In genomic region chr20:60921021-60921622, GRCh38 we compare ENCODE assay signal across 12 cellular contexts.
DNase-seq lines count a peak whose midpoint lies in the region; ATAC-seq and TF ChIP-seq lines count a peak whose summit lies in the region.
"Had no signal": no experiment of that assay in that cellular context is flagged by ENCODE, and none has a peak within 500 bp of the region (broad histone marks: within the 10 kb centered on the region; RNA-seq: fewer than 3 reads in every experiment).

No MANE protein-coding gene starts in this region.

- TF ChIP-seq POLR2A in HCT116 (IDR thresholded peaks at IDR 0.05; ENCODE audit: borderline replicate concordance, extremely low read depth, insufficient read depth, insufficient read length) = no peak

- H3K79me2 ChIP-seq in DND-41 (ENCODE audit: insufficient read depth, low read length) (no peaks in the 10 kb centered on the region), HCT116 (ENCODE audit: insufficient read depth, low read length) (no peaks in the 10 kb centered on the region)

- H3K36me3 ChIP-seq in DND-41 (ENCODE audit: insufficient read depth, low read length) (no peaks in the 10 kb centered on the region), HCT116 (ENCODE audit: control insufficient read depth in 1 of 2, insufficient read depth in 2 of 2, low read length in 2 of 2) (no peaks in the 10 kb centered on the region)

- TF ChIP-seq CTCF in DND-41 (IDR thresholded peaks at IDR 0.05; ENCODE audit: borderline replicate concordance, extremely low read depth, low read length, poor library complexity, severe bottlenecking) (no peak), HCT116 (IDR thresholded peaks at IDR 0.05 in 2 of 3, conservative IDR thresholded peaks at IDR 0.05 in 1 of 3; ENCODE audit: borderline replicate concordance in 1 of 3, insufficient read depth in 1 of 3, low read depth in 2 of 3, low read length in 2 of 3) (no peak)

- H3K9me2 ChIP-seq in HCT116 (ENCODE audit: insufficient read depth) = no peaks in the 10 kb centered on the region

- H3K4me2 ChIP-seq in DND-41 (ENCODE audit: insufficient read depth, low read length) (no peak overlapping the region), HCT116 (ENCODE audit: low read length) (no peak overlapping the region)

- H4K20me1 ChIP-seq in DND-41 (ENCODE audit: insufficient read depth, low read length) (peaks cover 3% of the 10 kb centered on the region; the same call in 1 of the 2 replicates), HCT116 (ENCODE audit: insufficient read depth) (no peaks in the 10 kb centered on the region)

- POLR2A ChIA-PET in HCT116 (lab: Charles Lee) = no interaction called here

- no TSS peak for BruUV-seq in HCT116 (replicated peaks; lab: Mats Ljungman, UMichigan)

- H3K27me3 ChIP-seq in DND-41 (ENCODE audit: insufficient read depth, low read length, poor library complexity) = no peaks in the 10 kb centered on the region
- H3K27me3 ChIP-seq in HCT116 (ENCODE audit: insufficient read depth, low read length) = no peaks in the 10 kb centered on the region

- H2AFZ ChIP-seq in DND-41 (ENCODE audit: low read depth, low read length) (no peak overlapping the region), HCT116 (ENCODE audit: low read depth, low read length, poor library complexity, severe bottlenecking) (no peak overlapping the region)

- ATAC-seq in DND-41 (ENCODE audit: insufficient read depth, low read depth) (peak; percentile 86), HCT116 (no peak), HG02610 (IDR thresholded peaks at IDR 0.05; ENCODE audit: unreplicated experiment) (no peak), HG03521 (IDR thresholded peaks at IDR 0.05; ENCODE audit: unreplicated experiment) (no peak), HG03196 (IDR thresholded peaks at IDR 0.05; ENCODE audit: unreplicated experiment) (no peak)
- ATAC-seq: left lobe of liver had no signal

- no peak overlapping the region for H3K27ac ChIP-seq in DND-41 (ENCODE audit: low read length)
- no peak overlapping the region for H3K27ac ChIP-seq in HCT116 (ENCODE audit: low read depth, low read length)

- CTCF ChIA-PET in HCT116 (lab: Charles Lee) = no interaction called here

- DNase-seq in DND-41 (peak; percentile 82), HCT116 (ENCODE audit: low read depth, low spot score) (no peak), myocyte (ENCODE audit: low read depth) (peak; percentile 10)
- DNase-seq in activated T-cell treated with anti-CD3 and anti-CD28 coated beads, Interleukin-2, amount 50 U/mL, for 48 hours = peak; percentile 26 to 29
- DNase-seq: DMS79 treated with DMSO at 0.1 percent for 48 hours, NCI-H446, occipital lobe, SW 1271 had no signal

- H3K9me3 ChIP-seq in DND-41 (ENCODE audit: insufficient read depth, low read length, severe bottlenecking) = no peaks in the 10 kb centered on the region
- H3K9me3 ChIP-seq in HCT116 (ENCODE audit: control insufficient read depth in 1 of 2, insufficient read depth in 1 of 2, low read depth in 1 of 2, low read length in 2 of 2) = peaks cover 21 to 29% of the 10 kb centered on the region in 2 experiments; a peak in 2 of 4 replicates

- H3K4me3 ChIP-seq in DND-41 (ENCODE audit: low read depth in 1 of 2, low read length in 2 of 2) (no peak overlapping the region), HCT116 (replicated peaks in 1 of 2; ENCODE audit: low read depth in 1 of 2, low read length in 2 of 2) (no peak overlapping the region)

- H3K4me1 ChIP-seq in DND-41 (ENCODE audit: insufficient read depth, low read length) (no peaks in the 10 kb centered on the region), HCT116 (ENCODE audit: control insufficient read depth in 1 of 2, insufficient read depth in 2 of 2, low read length in 2 of 2) (no peaks in the 10 kb centered on the region)

- intact Hi-C loops in HCT116 (cut with micrococcal nuclease) = no loop called here

- RAD21 ChIA-PET in HCT116 (lab: Charles Lee; ENCODE audit: low non-redundant PET in 1 of 2, low total read pairs in 2 of 2, uncharacterized antibody in 2 of 2, unreplicated experiment in 2 of 2) = no interaction called here

- TF ChIP-seq RAD21 in HCT116 (IDR thresholded peaks at IDR 0.05; ENCODE audit: low read depth) = no peak

- H3K9ac ChIP-seq in DND-41 (ENCODE audit: low read depth, low read length) = no peak overlapping the region
- no peak overlapping the region for H3K9ac ChIP-seq in HCT116 (ENCODE audit: low read length)

TF ChIP-seq in HCT116, 20 proteins besides CTCF, POLR2A, EP300 and RAD21:
- TF ChIP-seq REST (IDR thresholded peaks at IDR 0.05; ENCODE audit: low read depth) (peak; percentile 40), ATF3 (IDR thresholded peaks at IDR 0.05) (no peak), SP1 (IDR thresholded peaks at IDR 0.05; ENCODE audit: low read depth) (no peak)
